1 cellular context compared by ENCODE assay signal in the genomic region with DNA sequence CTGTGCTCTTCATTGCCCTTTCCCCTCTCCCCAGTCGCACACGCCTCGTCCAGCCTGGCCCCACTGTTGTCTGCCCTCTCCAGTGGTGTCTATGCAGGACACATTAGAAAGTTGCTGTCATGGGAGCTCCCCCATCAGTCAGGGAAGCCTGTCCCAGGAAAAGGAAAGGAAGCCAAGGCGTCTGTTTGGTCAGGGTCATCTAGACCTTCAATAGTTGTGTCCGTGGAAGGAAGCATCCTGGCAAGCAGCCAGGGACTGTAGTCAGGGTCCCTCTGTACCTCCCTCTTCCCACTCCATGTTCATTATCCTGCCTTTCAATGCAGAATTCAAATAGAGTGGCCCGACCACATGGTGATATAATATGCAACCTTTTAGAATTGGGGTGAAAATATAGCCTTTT.
TF ChIP-seq lines count a peak whose summit lies in the region.

No MANE protein-coding gene starts in this region.

TF ChIP-seq in HepG2, 621 proteins besides CTCF, POLR2A, EP300 and RAD21:
- TF ChIP-seq ARID5B (CRISPR knock-in tag; IDR thresholded peaks at IDR 0.05) (no peak), JUND (CRISPR knock-in tag; IDR thresholded peaks at IDR 0.05) (no peak), ZNF609 (CRISPR knock-in tag; IDR thresholded peaks at IDR 0.05; ENCODE audit: borderline replicate concordance) (no peak), GATAD1 (CRISPR knock-in tag; IDR thresholded peaks at IDR 0.05) (no peak), PRDM10 (CRISPR knock-in tag; IDR thresholded peaks at IDR 0.05; ENCODE audit: low read depth) (no peak), KAT7 (CRISPR knock-in tag; IDR thresholded peaks at IDR 0.05; ENCODE audit: borderline replicate concordance) (no peak), NR2F2 (IDR thresholded peaks at IDR 0.05; ENCODE audit: borderline replicate concordance, low read depth) (no peak), ZMYM4 (CRISPR knock-in tag; IDR thresholded peaks at IDR 0.05) (no peak), ZNF512 (CRISPR knock-in tag; IDR thresholded peaks at IDR 0.05) (no peak), ZNF180 (CRISPR knock-in tag; IDR thresholded peaks at IDR 0.05; ENCODE audit: borderline replicate concordance, low read depth) (no peak), POLR2AphosphoS2 (IDR thresholded peaks at IDR 0.05; ENCODE audit: low read depth, low read length) (no peak), REL (CRISPR knock-in tag; conservative IDR thresholded peaks at IDR 0.05) (no peak)
- TF ChIP-seq, protein P1, sequence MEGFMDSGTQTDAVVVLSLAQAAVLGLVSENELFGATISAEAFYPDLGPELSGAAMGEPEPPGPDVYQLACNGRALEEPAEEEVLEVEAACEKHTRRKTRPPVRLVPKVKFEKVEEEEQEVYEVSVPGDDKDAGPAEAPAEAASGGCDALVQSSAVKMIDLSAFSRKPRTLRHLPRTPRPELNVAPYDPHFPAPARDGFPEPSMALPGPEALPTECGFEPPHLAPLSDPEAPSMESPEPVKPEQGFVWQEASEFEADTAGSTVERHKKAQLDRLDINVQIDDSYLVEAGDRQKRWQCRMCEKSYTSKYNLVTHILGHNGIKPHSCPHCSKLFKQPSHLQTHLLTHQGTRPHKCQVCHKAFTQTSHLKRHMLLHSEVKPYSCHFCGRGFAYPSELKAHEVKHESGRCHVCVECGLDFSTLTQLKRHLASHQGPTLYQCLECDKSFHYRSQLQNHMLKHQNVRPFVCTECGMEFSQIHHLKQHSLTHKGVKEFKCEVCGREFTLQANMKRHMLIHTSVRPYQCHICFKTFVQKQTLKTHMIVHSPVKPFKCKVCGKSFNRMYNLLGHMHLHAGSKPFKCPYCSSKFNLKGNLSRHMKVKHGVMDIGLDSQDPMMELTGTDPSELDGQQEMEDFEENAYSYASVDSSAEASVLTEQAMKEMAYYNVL (CRISPR knock-in tag; IDR thresholded peaks at IDR 0.05; ENCODE audit: borderline replicate concordance), result no peak
TF ChIP-seq in HepG2: peak in this region for 0.
